8 cellular contexts compared by ENCODE assay signal in genomic region chr2:159615187-159615935, GRCh38.
DNase-seq lines count a peak whose midpoint lies in the region; ATAC-seq and TF ChIP-seq lines count a peak whose summit lies in the region.

No MANE protein-coding gene starts in this region.

- no peaks in the 10 kb centered on the region for H3K36me3 Mint-ChIP-seq in stimulated activated effector memory CD8-positive, alpha-beta T cell treated with anti-CD3 and anti-CD28 coated beads, Interleukin-12 subunit alpha, Interleukin-12 subunit beta, amount 100 ng/mL, for 72 hours

- peak overlapping the region; percentile 83 for H3K4me3 Mint-ChIP-seq in stimulated activated effector memory CD8-positive, alpha-beta T cell treated with anti-CD3 and anti-CD28 coated beads, Interleukin-12 subunit alpha, Interleukin-12 subunit beta, amount 100 ng/mL, for 72 hours

- H3K27me3 ChIP-seq in NT2/D1 (ENCODE audit: insufficient read depth, insufficient read length): no peaks in the 10 kb centered on the region

- no peaks in the 10 kb centered on the region for H3K9me3 ChIP-seq in NT2/D1 (ENCODE audit: insufficient read depth, low read length)

- peak; percentile 51 for TF ChIP-seq POLR2A in erythroblast (IDR thresholded peaks at IDR 0.05; ENCODE audit: low read length)

- no peaks in the 10 kb centered on the region for H3K4me1 ChIP-seq in NT2/D1 (ENCODE audit: insufficient read depth, insufficient read length)

- peak; percentile 55 for ATAC-seq in GM21390 (IDR thresholded peaks at IDR 0.05; ENCODE audit: unreplicated experiment)
- peak; percentile 90 for ATAC-seq in stimulated activated effector memory CD8-positive, alpha-beta T cell treated with anti-CD3 and anti-CD28 coated beads, Interleukin-12 subunit alpha, Interleukin-12 subunit beta, amount 100 ng/mL, for 72 hours

- no peaks in the 10 kb centered on the region for H3K36me3 ChIP-seq in NT2/D1 (ENCODE audit: insufficient read depth, insufficient read length, low read length)

- peak overlapping the region; percentile 87 for H3K27ac Mint-ChIP-seq in stimulated activated effector memory CD8-positive, alpha-beta T cell treated with anti-CD3 and anti-CD28 coated beads, Interleukin-12 subunit alpha, Interleukin-12 subunit beta, amount 100 ng/mL, for 72 hours

- peak overlapping the region; percentile 98 for H3K9ac ChIP-seq in NT2/D1 (ENCODE audit: insufficient read length, low read depth)

- H3K4me3 ChIP-seq in NT2/D1 (ENCODE audit: insufficient read length, low read depth): peak overlapping the region; percentile 89

- no peaks in the 10 kb centered on the region for H3K9me3 Mint-ChIP-seq in stimulated activated effector memory CD8-positive, alpha-beta T cell treated with anti-CD3 and anti-CD28 coated beads, Interleukin-12 subunit alpha, Interleukin-12 subunit beta, amount 100 ng/mL, for 72 hours

- peaks cover 6% of the 10 kb centered on the region for H3K4me1 Mint-ChIP-seq in stimulated activated effector memory CD8-positive, alpha-beta T cell treated with anti-CD3 and anti-CD28 coated beads, Interleukin-12 subunit alpha, Interleukin-12 subunit beta, amount 100 ng/mL, for 72 hours

- DNase-seq in DMS 273 (lab: John Stamatoyannopoulos, UW; ENCODE audit: unreplicated experiment) (peak; percentile 95), HUDEP-2 (lab: John Stamatoyannopoulos, UW; ENCODE audit: unreplicated experiment in 76 of 76) (peak in 75 of 76 experiments; percentile 12 to 89 (median 77)), NT2/D1 (ENCODE audit: low read depth, low spot score) (peak; percentile 84), activated T-cell treated with anti-CD3 and anti-CD28 coated beads for 48 hours (ENCODE audit: low read depth) (peak; percentile 23), erythroblast (lab: John Stamatoyannopoulos, UW) (peak; percentile 89 to 92), middle frontal gyrus (ENCODE audit: extremely low spot score, low spot score) (peak; percentile 69)
- DNase-seq in stimulated activated effector memory CD8-positive, alpha-beta T cell treated with anti-CD3 and anti-CD28 coated beads, Interleukin-12 subunit alpha, Interleukin-12 subunit beta, amount 100 ng/mL, for 72 hours (ENCODE audit: low spot score in 2 of 2): peak; percentile 18 to 68

Comparison
In these comparisons a context has a peak if more than half of its experiments do, and no peak if none do; other contexts are left out.
1. Peak in every context shown above with its lines: DNase-seq, ATAC-seq and H3K4me3 ChIP-seq.
2. DNase-seq: peak in every context shown above with its lines; median percentile 95 in DMS 273; 90 in erythroblast; 84 in NT2/D1; 77 in HUDEP-2; 69 in middle frontal gyrus; 43 in stimulated activated effector memory CD8-positive, alpha-beta T cell treated with anti-CD3 and anti-CD28 coated beads, Interleukin-12 subunit alpha, Interleukin-12 subunit beta, amount 100 ng/mL, for 72 hours; 23 in activated T-cell treated with anti-CD3 and anti-CD28 coated beads for 48 hours.